In the genomic region with DNA sequence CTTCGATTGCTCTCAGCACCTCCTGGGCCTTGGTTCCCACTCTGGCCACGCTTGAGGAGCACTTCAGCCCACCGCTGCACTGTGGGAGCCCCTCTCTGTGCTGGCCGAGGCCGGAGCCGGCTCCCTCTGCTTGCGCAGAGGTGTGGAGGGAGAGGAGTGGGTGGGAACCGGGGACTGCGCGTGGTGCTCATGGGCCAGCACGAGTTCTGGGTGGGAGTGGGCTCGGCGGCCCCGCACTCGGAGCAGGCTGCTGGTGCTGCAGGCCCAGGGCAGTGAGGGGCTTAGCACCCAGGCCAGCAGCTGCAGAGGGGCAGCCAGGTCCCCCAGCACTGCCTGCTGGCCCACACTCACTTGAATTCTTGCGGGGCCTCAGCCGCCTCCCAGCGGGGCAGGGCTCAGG, we compare ENCODE assay signal across 39 cellular contexts. TPM values are rescaled to one million over a fixed set of nuclear protein-coding genes. Genes with fewer than 3 reads are reported as not detected.
"Had no signal": no experiment of that assay in that cellular context is flagged by ENCODE, and none has a peak within 500 bp of the region (broad histone marks: within the 10 kb centered on the region; RNA-seq: fewer than 3 reads in every experiment).

No MANE protein-coding gene starts in this region.

- ATAC-seq: activated naive CD4-positive, alpha-beta T cell treated with anti-CD3 and anti-CD28 coated beads, Interleukin-2, amount 50 U/mL, for 72 hours; activated naive CD8-positive, alpha-beta T cell treated with anti-CD3 and anti-CD28 coated beads, Interleukin-2, amount 50 U/mL, for 24 hours; activated T-cell treated with anti-CD3 and anti-CD28 coated beads, Interleukin-2, amount 50 U/mL, for 4 hours; activated T-cell treated with anti-CD3 and anti-CD28 coated beads, Interleukin-2, amount 50 U/mL, for 72 hours; activated T-helper 17 cell treated with anti-CD3 and anti-CD28 coated beads, Interleukin-2, amount 50 U/mL, for 72 hours; body of pancreas had no signal

- H3K9me3 ChIP-seq: adrenal gland, ascending aorta had no signal

- H3K27me3 ChIP-seq: adrenal gland, ascending aorta, body of pancreas, brain microvascular endothelial cell, breast epithelium, cardiac muscle cell had no signal

- H3K36me3 ChIP-seq: adrenal gland, ascending aorta, brain microvascular endothelial cell, breast epithelium, cardiac muscle cell had no signal

- H3K27ac ChIP-seq: adrenal gland, ascending aorta, body of pancreas, brain microvascular endothelial cell, breast epithelium, cardiac muscle cell had no signal

- DNase-seq: activated effector memory CD4-positive, alpha-beta T cell treated with anti-CD3 and anti-CD28 coated beads, Interleukin-2, amount 50 U/mL, for 16 hours; activated effector memory CD4-positive, alpha-beta T cell treated with Interleukin-2 at 50 U/mL for 16 hours; activated gamma-delta T cell; activated gamma-delta T cell treated with Interleukin-2 at 50 U/mL for 16 hours; activated naive CD4-positive, alpha-beta T cell; activated naive CD4-positive, alpha-beta T cell treated with anti-CD3 and anti-CD28 coated beads for 36 hours; activated naive CD4-positive, alpha-beta T cell treated with anti-CD3 and anti-CD28 coated beads, Interleukin-2, amount 10 ng/mL, durations not matched to agents 7 days and 5 days; activated naive CD4-positive, alpha-beta T cell treated with anti-CD3 and anti-CD28 coated beads, Interleukin-2, amount 50 U/mL, for 16 hours; activated naive CD4-positive, alpha-beta T cell treated with Interleukin-2 at 50 U/mL for 16 hours; activated naive CD8-positive, alpha-beta T cell treated with anti-CD3 and anti-CD28 coated beads for 36 hours; activated naive CD8-positive, alpha-beta T cell treated with anti-CD3 and anti-CD28 coated beads, Interleukin-2, amount 10 ng/mL, durations not matched to agents 7 days and 5 days; activated naive CD8-positive, alpha-beta T cell treated with anti-CD3 and anti-CD28 coated beads, Interleukin-2, amount 50 U/mL, for 24 hours; activated T-cell treated with anti-CD3 and anti-CD28 coated beads, Interleukin-2, amount 50 U/mL, for 1 hour; activated T-cell treated with anti-CD3 and anti-CD28 coated beads, Interleukin-2, amount 50 U/mL, for 24 hours; activated T-cell treated with anti-CD3 and anti-CD28 coated beads, Interleukin-2, amount 50 U/mL, for 4 hours; activated T-cell treated with anti-CD3 and anti-CD28 coated beads, Interleukin-2, amount 50 U/mL, for 48 hours; activated T-cell treated with anti-CD3 and anti-CD28 coated beads, Interleukin-2, amount 50 U/mL, for 72 hours; adrenal gland; amniotic stem cell; amygdala; anterior cingulate cortex; body of pancreas; brain microvascular endothelial cell; caudate nucleus; central memory CD4-positive, alpha-beta T cell; cerebellar nuclear complex had no signal

- H3K4me3 ChIP-seq: adrenal gland, ascending aorta, body of pancreas, breast epithelium, cardiac muscle cell had no signal

- H3K4me1 ChIP-seq: adrenal gland, ascending aorta, body of pancreas, breast epithelium had no signal

RNA-seq across cellular contexts. Expression of a gene that starts 12.2 kb away (rescaled TPM):
- total RNA-seq: activated naive CD4-positive, alpha-beta T cell treated with anti-CD3 and anti-CD28 coated beads for 36 hours; activated naive CD4-positive, alpha-beta T cell treated with anti-CD3 and anti-CD28 coated beads, Interleukin-2, amount 50 U/mL, for 72 hours; activated naive CD8-positive, alpha-beta T cell treated with anti-CD3 and anti-CD28 coated beads for 36 hours; activated naive CD8-positive, alpha-beta T cell treated with anti-CD3 and anti-CD28 coated beads, Interleukin-2, amount 10 ng/mL, durations not matched to agents 7 days and 5 days; activated T-cell treated with anti-CD3 and anti-CD28 coated beads, Interleukin-2, amount 50 U/mL, for 4 hours; activated T-cell treated with anti-CD3 and anti-CD28 coated beads, Interleukin-2, amount 50 U/mL, for 72 hours; activated T-helper 1 cell treated with anti-CD3 and anti-CD28 coated beads, Interleukin-12 subunit alpha, Interleukin-12 subunit beta, Interleukin-2, Interleukin-4 antibody, amounts not matched to agents 30 ng/mL and 10 ng/mL and 1 ng/mL, durations not matched to agents 14 hours and 24 hours and 36 hours; activated T-helper 17 cell treated with anti-CD3 and anti-CD28 coated beads, Interleukin-2, amount 50 U/mL, for 72 hours; activated T-helper 2 cell treated with anti-CD3 and anti-CD28 coated beads, Interferon-gamma antibody, Interleukin-2, Interleukin-4, amounts not matched to agents 10 μg/mL and 5 μg/mL and 100 μg/mL, durations not matched to agents 14 hours and 24 hours and 36 hours; adrenal gland; ascending aorta; astrocyte; body of pancreas; breast epithelium; bronchial epithelial cell; cardiac muscle cell; cardiac septum; cerebellum; chondrocyte had no signal
- polyA plus RNA-seq: adipose tissue, adrenal gland, cardiac muscle cell had no signal

RNA-seq across cellular contexts. Expression of a gene that starts 16.1 kb away (rescaled TPM):
- total RNA-seq: activated naive CD4-positive, alpha-beta T cell treated with anti-CD3 and anti-CD28 coated beads for 36 hours; activated naive CD4-positive, alpha-beta T cell treated with anti-CD3 and anti-CD28 coated beads, Interleukin-2, amount 50 U/mL, for 72 hours; activated naive CD8-positive, alpha-beta T cell treated with anti-CD3 and anti-CD28 coated beads for 36 hours; activated naive CD8-positive, alpha-beta T cell treated with anti-CD3 and anti-CD28 coated beads, Interleukin-2, amount 10 ng/mL, durations not matched to agents 7 days and 5 days; activated T-cell treated with anti-CD3 and anti-CD28 coated beads, Interleukin-2, amount 50 U/mL, for 4 hours; activated T-cell treated with anti-CD3 and anti-CD28 coated beads, Interleukin-2, amount 50 U/mL, for 72 hours; activated T-helper 1 cell treated with anti-CD3 and anti-CD28 coated beads, Interleukin-12 subunit alpha, Interleukin-12 subunit beta, Interleukin-2, Interleukin-4 antibody, amounts not matched to agents 30 ng/mL and 10 ng/mL and 1 ng/mL, durations not matched to agents 14 hours and 24 hours and 36 hours; activated T-helper 17 cell treated with anti-CD3 and anti-CD28 coated beads, Interleukin-2, amount 50 U/mL, for 72 hours; activated T-helper 2 cell treated with anti-CD3 and anti-CD28 coated beads, Interferon-gamma antibody, Interleukin-2, Interleukin-4, amounts not matched to agents 10 μg/mL and 5 μg/mL and 100 μg/mL, durations not matched to agents 14 hours and 24 hours and 36 hours; adrenal gland; ascending aorta; astrocyte; body of pancreas; breast epithelium; bronchial epithelial cell; cardiac muscle cell; cardiac septum; cerebellum; chondrocyte had no signal
- polyA plus RNA-seq: adipose tissue, adrenal gland, cardiac muscle cell had no signal

RNA-seq across cellular contexts. Expression of a gene that starts 34.9 kb away (rescaled TPM):
- total RNA-seq: activated naive CD4-positive, alpha-beta T cell treated with anti-CD3 and anti-CD28 coated beads for 36 hours; activated naive CD4-positive, alpha-beta T cell treated with anti-CD3 and anti-CD28 coated beads, Interleukin-2, amount 50 U/mL, for 72 hours; activated naive CD8-positive, alpha-beta T cell treated with anti-CD3 and anti-CD28 coated beads for 36 hours; activated naive CD8-positive, alpha-beta T cell treated with anti-CD3 and anti-CD28 coated beads, Interleukin-2, amount 10 ng/mL, durations not matched to agents 7 days and 5 days; activated T-cell treated with anti-CD3 and anti-CD28 coated beads, Interleukin-2, amount 50 U/mL, for 4 hours; activated T-cell treated with anti-CD3 and anti-CD28 coated beads, Interleukin-2, amount 50 U/mL, for 72 hours; activated T-helper 1 cell treated with anti-CD3 and anti-CD28 coated beads, Interleukin-12 subunit alpha, Interleukin-12 subunit beta, Interleukin-2, Interleukin-4 antibody, amounts not matched to agents 30 ng/mL and 10 ng/mL and 1 ng/mL, durations not matched to agents 14 hours and 24 hours and 36 hours; activated T-helper 17 cell treated with anti-CD3 and anti-CD28 coated beads, Interleukin-2, amount 50 U/mL, for 72 hours; activated T-helper 2 cell treated with anti-CD3 and anti-CD28 coated beads, Interferon-gamma antibody, Interleukin-2, Interleukin-4, amounts not matched to agents 10 μg/mL and 5 μg/mL and 100 μg/mL, durations not matched to agents 14 hours and 24 hours and 36 hours; adrenal gland; ascending aorta; astrocyte; body of pancreas; breast epithelium; bronchial epithelial cell; cardiac muscle cell; cardiac septum; cerebellum; chondrocyte had no signal
- polyA plus RNA-seq: adrenal gland, cardiac muscle cell had no signal
